In genomic region chr2:43298496-43298895, GRCh38 we compare ENCODE assay signal across 18 cellular contexts.
DNase-seq lines count a peak whose midpoint lies in the region; ATAC-seq, FAIRE-seq and TF ChIP-seq lines count a peak whose summit lies in the region.
"Had no signal": no experiment of that assay in that cellular context is flagged by ENCODE, and none has a peak within 500 bp of the region (broad histone marks: within the 10 kb centered on the region; RNA-seq: fewer than 3 reads in every experiment).

No MANE protein-coding gene starts in this region.

- H4K8ac ChIP-seq in trophoblast cell (ENCODE audit: low read depth, low read length): no peak overlapping the region

- H3K9ac ChIP-seq in K562 (ENCODE audit: insufficient read depth in 1 of 2, low read depth in 2 of 2, low read length in 2 of 2) (no peak overlapping the region), trophoblast cell (ENCODE audit: low read length) (no peak overlapping the region)
- H3K9ac ChIP-seq: KMS-11 had no signal

- H3K9me3 ChIP-seq in K562 (replicated peaks; ENCODE audit: control insufficient read depth, insufficient read depth, low read depth, low read length): no peaks in the 10 kb centered on the region
- H3K9me3 ChIP-seq in trophoblast cell (ENCODE audit: insufficient read depth, low read depth, low read length): no peaks in the 10 kb centered on the region

- no peak for FAIRE-seq in K562 (lab: Jason Lieb, UNC)

- H3K14ac ChIP-seq in trophoblast cell (ENCODE audit: low read length): no peak overlapping the region

- H2AFZ ChIP-seq in K562 (ENCODE audit: low read depth, low read length) (no peak overlapping the region), trophoblast cell (ENCODE audit: insufficient read depth, low read length, poor library complexity) (no peak overlapping the region)

- H4K91ac ChIP-seq in trophoblast cell (ENCODE audit: low read depth, low read length): no peak overlapping the region

- CTCF ChIA-PET in K562 (lab: Yijun Ruan, JAX; ENCODE audit: low intra/inter-chr PET ratio): no interaction called here

- no peak for TF ChIP-seq CTCF in K562 (IDR thresholded peaks at IDR 0.05 in 2 of 3, conservative IDR thresholded peaks at IDR 0.05 in 1 of 3; ENCODE audit: insufficient read depth in 2 of 3, low read depth in 1 of 3, low read length in 3 of 3)

- intact Hi-C loops in K562 (cut with micrococcal nuclease): no loop called here

- TF ChIP-seq RAD21 in K562 (CRISPR knock-in tag; conservative IDR thresholded peaks at IDR 0.05 in 1 of 2, IDR thresholded peaks at IDR 0.05 in 1 of 2): no peak

- peak overlapping the region; percentile 56 for H2BK120ac ChIP-seq in trophoblast cell (ENCODE audit: insufficient read depth, low read length, poor library complexity)

- H3K23ac ChIP-seq in trophoblast cell (ENCODE audit: low read length): no peak overlapping the region

- H3K4me2 ChIP-seq in K562 (ENCODE audit: insufficient read depth, low read length): no peak overlapping the region
- H3K4me2 ChIP-seq in trophoblast cell (ENCODE audit: low read length): no peak overlapping the region
- H3K4me2 ChIP-seq: KMS-11 had no signal

- no peak overlapping the region for H4K12ac ChIP-seq in trophoblast cell (ENCODE audit: low read depth, low read length)

- H3K79me2 ChIP-seq in K562 (ENCODE audit: control insufficient read depth, insufficient read depth, low read length) (no peaks in the 10 kb centered on the region), trophoblast cell (ENCODE audit: control insufficient read depth, insufficient read depth, low read length, poor library complexity) (no peaks in the 10 kb centered on the region)

- no peak overlapping the region for H3K4me3 Mint-ChIP-seq in stimulated activated naive CD8-positive, alpha-beta T cell treated with anti-CD3 and anti-CD28 coated beads, Interleukin-15, Interleukin-2, amounts not matched to agents 100 ng/mL and 50 ng/mL, for 24 hours
- H3K4me3 Mint-ChIP-seq: CD4-positive, alpha-beta T cell had no signal

- peaks cover 8% of the 10 kb centered on the region for H3K79me1 ChIP-seq in trophoblast cell (ENCODE audit: low read length)

- no TSS peak for BruUV-seq in K562 (replicated peaks; lab: Mats Ljungman, UMichigan)

- H2BK5ac ChIP-seq in trophoblast cell (ENCODE audit: low read depth, low read length, poor library complexity): peak overlapping the region; percentile 73

- H3K36me3 Mint-ChIP-seq in stimulated activated naive CD8-positive, alpha-beta T cell treated with anti-CD3 and anti-CD28 coated beads, Interleukin-15, Interleukin-2, amounts not matched to agents 100 ng/mL and 50 ng/mL, for 24 hours (ENCODE audit: low read depth): peaks cover 23% of the 10 kb centered on the region

- no peaks in the 10 kb centered on the region for H4K20me1 ChIP-seq in K562 (replicated peaks; ENCODE audit: control insufficient read depth, insufficient read depth, low read length)

- no peaks in the 10 kb centered on the region for H3K9me3 Mint-ChIP-seq in stimulated activated naive CD8-positive, alpha-beta T cell treated with anti-CD3 and anti-CD28 coated beads, Interleukin-15, Interleukin-2, amounts not matched to agents 100 ng/mL and 50 ng/mL, for 24 hours
- H3K9me3 Mint-ChIP-seq: CD4-positive, alpha-beta T cell had no signal

- no peak overlapping the region for H3K18ac ChIP-seq in trophoblast cell (ENCODE audit: low read length)

- no peak for TF ChIP-seq POLR2A in K562 (conservative IDR thresholded peaks at IDR 0.05)

- POLR2A ChIA-PET in K562 (lab: Yijun Ruan, JAX): no interaction called here

- H3K27ac ChIP-seq in K562 (ENCODE audit: extremely low read depth, low read depth, low read length): 0 out of 3 replicates have a peak overlapping the region, but pooled peaks have one; percentile 4
- peak overlapping the region; percentile 53 for H3K27ac ChIP-seq in trophoblast cell (ENCODE audit: low read depth, low read length)
- H3K27ac ChIP-seq: KMS-11 had no signal

- no peak overlapping the region for H2AK5ac ChIP-seq in trophoblast cell (ENCODE audit: low read length)

- H3K4me1 Mint-ChIP-seq in stimulated activated naive CD8-positive, alpha-beta T cell treated with anti-CD3 and anti-CD28 coated beads, Interleukin-15, Interleukin-2, amounts not matched to agents 100 ng/mL and 50 ng/mL, for 24 hours (ENCODE audit: low read depth): peaks cover 34% of the 10 kb centered on the region

- H3K27me3 ChIP-seq in K562 (ENCODE audit: control insufficient read depth in 2 of 2, insufficient read depth in 2 of 2, low read length in 2 of 2): no peaks in the 10 kb centered on the region
- no peaks in the 10 kb centered on the region for H3K27me3 ChIP-seq in trophoblast cell (ENCODE audit: insufficient read depth, low read length)

- H2BK12ac ChIP-seq in trophoblast cell (ENCODE audit: low read length): peak overlapping the region; percentile 77

- H3K4me3 ChIP-seq in K562 (no peak overlapping the region), trophoblast cell (ENCODE audit: low read depth, low read length) (no peak overlapping the region)

- H3K9me1 ChIP-seq in K562 (ENCODE audit: control insufficient read depth, insufficient read depth, low read length): no peaks in the 10 kb centered on the region

- H3K36me3 ChIP-seq in K562 (ENCODE audit: control insufficient read depth, insufficient read depth, low read length): no peaks in the 10 kb centered on the region
- no peaks in the 10 kb centered on the region for H3K36me3 ChIP-seq in trophoblast cell (ENCODE audit: control insufficient read depth in 1 of 2, insufficient read depth in 2 of 2, low read length in 2 of 2)

- no peak for TF ChIP-seq EP300 in K562 (IDR thresholded peaks at IDR 0.05; ENCODE audit: low read length)

- H3K27me3 Mint-ChIP-seq in stimulated activated naive CD8-positive, alpha-beta T cell treated with anti-CD3 and anti-CD28 coated beads, Interleukin-15, Interleukin-2, amounts not matched to agents 100 ng/mL and 50 ng/mL, for 24 hours: no peaks in the 10 kb centered on the region
- H3K27me3 Mint-ChIP-seq: CD4-positive, alpha-beta T cell had no signal

- ATAC-seq in stimulated activated naive CD8-positive, alpha-beta T cell treated with anti-CD3 and anti-CD28 coated beads, Interleukin-15, Interleukin-2, amounts not matched to agents 100 U/mL and 50 U/mL, for 24 hours: no peak
- ATAC-seq in K562: no peak

- in situ Hi-C loops in K562 (cut with MboI): no loop called here

- no peak for DNase-seq in stimulated activated naive CD8-positive, alpha-beta T cell treated with anti-CD3 and anti-CD28 coated beads, Interleukin-15, Interleukin-2, amounts not matched to agents 100 U/mL and 50 U/mL, for 24 hours
- DNase-seq in K562 (ENCODE audit: extremely low read depth in 1 of 4, low spot score in 3 of 4) (no peak), trophoblast cell (no peak), KG1 (lab: John Stamatoyannopoulos, UW) (no peak), HuH-7 (ENCODE audit: low spot score) (no peak), DMS79 treated with DMSO at 0.1 percent for 48 hours (lab: John Stamatoyannopoulos, UW) (no peak)
- DNase-seq: CD4-positive, alpha-beta T cell; COR-L47; DMS79; NCI-H1092 treated with DMSO at 0.1 percent for 48 hours; NCI-H1436 treated with DMSO at 0.1 percent for 48 hours; NCI-H2029; NCI-H226; NCI-H524; RPMI8226; SHP77 had no signal

- no peak overlapping the region for H3K4ac ChIP-seq in trophoblast cell (ENCODE audit: low read depth, low read length)

- H3K4me1 ChIP-seq in K562 (replicated peaks in 1 of 2; ENCODE audit: control insufficient read depth in 2 of 2, insufficient read depth in 2 of 2, low read length in 2 of 2) (peaks cover 10 to 21% of the 10 kb centered on the region in 2 experiments; a peak in 4 of 5 replicates), trophoblast cell (ENCODE audit: control insufficient read depth in 1 of 2, insufficient read depth in 2 of 2, low read length in 2 of 2) (peaks cover 4 to 11% of the 10 kb centered on the region in 2 experiments)

- peak overlapping the region; percentile 12 for H3K27ac Mint-ChIP-seq in stimulated activated naive CD8-positive, alpha-beta T cell treated with anti-CD3 and anti-CD28 coated beads, Interleukin-15, Interleukin-2, amounts not matched to agents 100 ng/mL and 50 ng/mL, for 24 hours
- H3K27ac Mint-ChIP-seq: CD4-positive, alpha-beta T cell had no signal

TF ChIP-seq in K562, 482 proteins besides CTCF, POLR2A, EP300 and RAD21:
- TF ChIP-seq ATF3 (IDR thresholded peaks at IDR 0.05) (0 out of 2 replicates have a peak, but pooled peaks have one; percentile 9), ATF3 (CRISPR knock-in tag; conservative IDR thresholded peaks at IDR 0.05) (no peak), ELK1 (CRISPR knock-in tag; IDR thresholded peaks at IDR 0.05) (no peak), MLX (CRISPR knock-in tag; conservative IDR thresholded peaks at IDR 0.05) (no peak), KDM1A (IDR thresholded peaks at IDR 0.05) (no peak), TCFL5 (CRISPR knock-in tag; conservative IDR thresholded peaks at IDR 0.05) (no peak), CXXC5 (CRISPR knock-in tag; IDR thresholded peaks at IDR 0.05) (no peak), HDGF (IDR thresholded peaks at IDR 0.05) (no peak), SMARCA4 (IDR thresholded peaks at IDR 0.05) (0 out of 2 replicates have a peak, but pooled peaks have one; percentile 24)
